ENCODE assay signal across 12 cellular contexts in genomic region chr20:37697314-37697713, GRCh38. TPM values are rescaled to one million over a fixed set of nuclear protein-coding genes. Genes with fewer than 3 reads are reported as not detected.
A peak's percentile ranks its signal among the peaks of the same experiment; 100 is the strongest.
DNase-seq lines count a peak whose midpoint lies in the region; ATAC-seq and TF ChIP-seq lines count a peak whose summit lies in the region.
"Had no signal": no experiment of that assay in that cellular context is flagged by ENCODE, and none has a peak within 500 bp of the region (broad histone marks: within the 10 kb centered on the region; RNA-seq: fewer than 3 reads in every experiment).

No MANE protein-coding gene starts in this region.

- CTCF ChIA-PET in CD4-positive, alpha-beta memory T cell (lab: Charles Lee; ENCODE audit: partially characterized antibody) = no interaction called here

- no peaks in the 10 kb centered on the region for H3K9me3 ChIP-seq in CD4-positive, alpha-beta memory T cell (ENCODE audit: control insufficient read depth in 1 of 2, low read length in 2 of 2)
- no peaks in the 10 kb centered on the region for H3K9me3 ChIP-seq in WERI-Rb-1 (ENCODE audit: severe bottlenecking)

- DNase-seq in NOMO-1 treated with dmso at 0.1 percent for 144 hours (lab: John Stamatoyannopoulos, UW; ENCODE audit: unreplicated experiment) (peak; percentile 78), WERI-Rb-1 (no peak)
- no peak for DNase-seq in stimulated activated CD4-positive, alpha-beta T cell treated with anti-CD3 and anti-CD28 coated beads, Interleukin-1b, Interleukin-23, amount 100 ng/mL, for 48 hours
- DNase-seq in CD4-positive, alpha-beta memory T cell = no peak
- DNase-seq: activated gamma-delta T cell, kidney glomerular epithelial cell, NCI-H187 had no signal

- H3K36me3 Mint-ChIP-seq in stimulated activated memory B cell treated with anti-CD40 and anti-IgM and Interleukin-4, amounts not matched to agents 10 μg/mL and 1 μg/mL and 100 μg/mL, for 72 hours = peaks cover 20% of the 10 kb centered on the region
- H3K36me3 Mint-ChIP-seq in CD4-positive, alpha-beta memory T cell = peaks cover 4 to 15% of the 10 kb centered on the region in 2 donors
- H3K36me3 Mint-ChIP-seq: neural progenitor cell had no signal

- no peak overlapping the region for H3K4me3 Mint-ChIP-seq in stimulated activated memory B cell treated with anti-CD40 and anti-IgM and Interleukin-4, amounts not matched to agents 10 μg/mL and 1 μg/mL and 100 μg/mL, for 72 hours
- no peak overlapping the region for H3K4me3 Mint-ChIP-seq in CD4-positive, alpha-beta memory T cell
- H3K4me3 Mint-ChIP-seq: neural progenitor cell had no signal

- no peaks in the 10 kb centered on the region for H3K9me3 Mint-ChIP-seq in stimulated activated memory B cell treated with anti-CD40 and anti-IgM and Interleukin-4, amounts not matched to agents 10 μg/mL and 1 μg/mL and 100 μg/mL, for 72 hours
- H3K9me3 Mint-ChIP-seq in CD4-positive, alpha-beta memory T cell = no peaks in the 10 kb centered on the region
- H3K9me3 Mint-ChIP-seq: neural progenitor cell had no signal

- peaks cover 25% of the 10 kb centered on the region for H3K4me1 ChIP-seq in CD4-positive, alpha-beta memory T cell (ENCODE audit: insufficient read depth, low read length)

- peak; percentile 40 for ATAC-seq in GM19023 (IDR thresholded peaks at IDR 0.05; ENCODE audit: unreplicated experiment)
- peak; percentile 62 for ATAC-seq in HG02885 (IDR thresholded peaks at IDR 0.05; ENCODE audit: poor library complexity, unreplicated experiment)
- peak; percentile 89 for ATAC-seq in stimulated activated memory B cell treated with anti-CD40 and anti-IgM and Interleukin-4, amounts not matched to agents 10 μg/mL and 1 μg/mL and 100 μg/mL, for 72 hours
- ATAC-seq: activated CD4-positive, CD25-positive, alpha-beta regulatory T cell treated with anti-CD3 and anti-CD28 coated beads, Interleukin-2, amount 50 U/mL, for 24 hours had no signal

- H3K27me3 Mint-ChIP-seq in stimulated activated memory B cell treated with anti-CD40 and anti-IgM and Interleukin-4, amounts not matched to agents 10 μg/mL and 1 μg/mL and 100 μg/mL, for 72 hours = no peaks in the 10 kb centered on the region
- H3K27me3 Mint-ChIP-seq in CD4-positive, alpha-beta memory T cell = peaks cover 0 to 4% of the 10 kb centered on the region in 2 donors

- TF ChIP-seq CTCF in WERI-Rb-1 (IDR thresholded peaks at IDR 0.05; ENCODE audit: low read depth, low read length) = no peak

- intact Hi-C loops in CD4-positive, alpha-beta memory T cell (cut with micrococcal nuclease) = no loop called here

- H3K36me3 ChIP-seq in CD4-positive, alpha-beta memory T cell (ENCODE audit: insufficient read depth, low read length) = no peaks in the 10 kb centered on the region
- no peaks in the 10 kb centered on the region; the same call in 1 of the 2 replicates for H3K36me3 ChIP-seq in WERI-Rb-1
- H3K36me3 ChIP-seq: neural progenitor cell had no signal

- no peaks in the 10 kb centered on the region for H3K27me3 ChIP-seq in CD4-positive, alpha-beta memory T cell (ENCODE audit: insufficient read depth, low read length)
- no peaks in the 10 kb centered on the region for H3K27me3 ChIP-seq in WERI-Rb-1 (ENCODE audit: insufficient read depth, low read depth, severe bottlenecking)
- H3K27me3 ChIP-seq: neural progenitor cell had no signal

- no peak overlapping the region for H3K27ac ChIP-seq in CD4-positive, alpha-beta memory T cell (ENCODE audit: low read depth, low read length)
- H3K27ac ChIP-seq in WERI-Rb-1 = no peak overlapping the region
- H3K27ac ChIP-seq: neural progenitor cell had no signal

- H3K4me3 ChIP-seq in CD4-positive, alpha-beta memory T cell (ENCODE audit: low read length in 2 of 2) = no peak overlapping the region
- H3K4me3 ChIP-seq in WERI-Rb-1 (ENCODE audit: low read depth, low read length) = no peak overlapping the region
- H3K4me3 ChIP-seq: neural progenitor cell had no signal

- peak overlapping the region; percentile 53 for H3K27ac Mint-ChIP-seq in stimulated activated memory B cell treated with anti-CD40 and anti-IgM and Interleukin-4, amounts not matched to agents 10 μg/mL and 1 μg/mL and 100 μg/mL, for 72 hours
- H3K27ac Mint-ChIP-seq in CD4-positive, alpha-beta memory T cell = no peak overlapping the region
- H3K27ac Mint-ChIP-seq: neural progenitor cell had no signal

- POLR2A ChIA-PET in CD4-positive, alpha-beta memory T cell (lab: Charles Lee; ENCODE audit: partially characterized antibody) = no interaction called here

- H3K4me1 Mint-ChIP-seq in stimulated activated memory B cell treated with anti-CD40 and anti-IgM and Interleukin-4, amounts not matched to agents 10 μg/mL and 1 μg/mL and 100 μg/mL, for 72 hours = peaks cover 39% of the 10 kb centered on the region
- H3K4me1 Mint-ChIP-seq in CD4-positive, alpha-beta memory T cell = peaks cover 24 to 54% (median 34%) of the 10 kb centered on the region in 4 donors

RNA-seq across cellular contexts. Expression of gene CTNNBL1, which starts 3.5 kb away (rescaled TPM):
- 10 to 100 TPM; 41.5 to 45.1 TPM for total RNA-seq in CD4-positive, alpha-beta memory T cell
- 100 to 1,000 TPM in 1 of 2 donors, 10 to 100 TPM in 1; 83.4 to 104 TPM for polyA plus RNA-seq in CD4-positive, alpha-beta memory T cell
